ENCODE assay signal across 11 cellular contexts in genomic region chr1:32786856-32787255, GRCh38. TPM values are rescaled to one million over a fixed set of nuclear protein-coding genes. Genes with fewer than 3 reads are reported as not detected.
DNase-seq lines count a peak whose midpoint lies in the region; ATAC-seq, FAIRE-seq and TF ChIP-seq lines count a peak whose summit lies in the region.
"Had no signal": no experiment of that assay in that cellular context is flagged by ENCODE, and none has a peak within 500 bp of the region (broad histone marks: within the 10 kb centered on the region; RNA-seq: fewer than 3 reads in every experiment).

No MANE protein-coding gene starts in this region.

- H3K4me3 Mint-ChIP-seq in astrocyte (ENCODE audit: unreplicated experiment) (no peak overlapping the region), Caco-2 (ENCODE audit: unreplicated experiment) (no peak overlapping the region)
- H3K4me3 Mint-ChIP-seq: activated naive CD8-positive, alpha-beta T cell treated with anti-CD3 and anti-CD28 coated beads for 36 hours; IgD-negative memory B cell had no signal

- ATAC-seq in left lobe of liver = peak; percentile 47

- no TSS peak for BruUV-seq in Caco-2 (replicated peaks; lab: Mats Ljungman, UMichigan)

- no peak overlapping the region for H2AFZ ChIP-seq in astrocyte (ENCODE audit: low read depth, low read length)

- TF ChIP-seq CTCF in AG04450 (IDR thresholded peaks at IDR 0.05; ENCODE audit: low read depth, low read length) = peak; percentile 39
- peak; percentile 30 for TF ChIP-seq CTCF in astrocyte (IDR thresholded peaks at IDR 0.05; ENCODE audit: insufficient read depth, low read depth, low read length)
- no peak for TF ChIP-seq CTCF in Caco-2 (IDR thresholded peaks at IDR 0.05; ENCODE audit: insufficient read depth in 1 of 2, low read depth in 1 of 2, low read length in 1 of 2, severe bottlenecking in 1 of 2, unreplicated experiment in 1 of 2)

- H3K79me2 ChIP-seq in astrocyte (ENCODE audit: insufficient read depth, low read length) = peaks cover 7% of the 10 kb centered on the region

- H3K27ac ChIP-seq in AG04450 (ENCODE audit: low read depth, low read length) (no peak overlapping the region), astrocyte (ENCODE audit: low read depth, low read length) (no peak overlapping the region)

- intact Hi-C loops in Caco-2 (cut with micrococcal nuclease; ENCODE audit: unreplicated experiment) = no loop called here

- no peak overlapping the region for H3K4me3 ChIP-seq in AG04450 (ENCODE audit: low read depth, low read length)
- H3K4me3 ChIP-seq in astrocyte (ENCODE audit: insufficient read depth, low read depth, low read length) = no peak overlapping the region
- H3K4me3 ChIP-seq in Caco-2 (ENCODE audit: low read depth, low read length) = no peak overlapping the region

- H3K9ac ChIP-seq in astrocyte (ENCODE audit: low read length) = no peak overlapping the region

- FAIRE-seq in GM19239 (lab: Jason Lieb, UNC) (peak; percentile 21), astrocyte (lab: Jason Lieb, UNC) (no peak)

- no peak overlapping the region for H3K27ac Mint-ChIP-seq in astrocyte (ENCODE audit: unreplicated experiment)
- no peak overlapping the region for H3K27ac Mint-ChIP-seq in Caco-2 (ENCODE audit: unreplicated experiment)
- H3K27ac Mint-ChIP-seq: activated naive CD8-positive, alpha-beta T cell treated with anti-CD3 and anti-CD28 coated beads for 36 hours; IgD-negative memory B cell had no signal

- no peaks in the 10 kb centered on the region for H4K20me1 ChIP-seq in astrocyte (ENCODE audit: insufficient read depth, low read length)

- H3K9me3 Mint-ChIP-seq in astrocyte (ENCODE audit: unreplicated experiment) = no peaks in the 10 kb centered on the region
- H3K9me3 Mint-ChIP-seq in Caco-2 (ENCODE audit: unreplicated experiment) = no peaks in the 10 kb centered on the region
- H3K9me3 Mint-ChIP-seq: activated naive CD8-positive, alpha-beta T cell treated with anti-CD3 and anti-CD28 coated beads for 36 hours; IgD-negative memory B cell had no signal

- H3K27me3 Mint-ChIP-seq in astrocyte (ENCODE audit: low read depth, unreplicated experiment) (no peaks in the 10 kb centered on the region), Caco-2 (ENCODE audit: insufficient read depth, unreplicated experiment) (no peaks in the 10 kb centered on the region)
- H3K27me3 Mint-ChIP-seq: activated naive CD8-positive, alpha-beta T cell treated with anti-CD3 and anti-CD28 coated beads for 36 hours; IgD-negative memory B cell had no signal

- no peak overlapping the region for H3K4me2 ChIP-seq in astrocyte (ENCODE audit: low read length)

- H3K27me3 ChIP-seq in AG04450 (ENCODE audit: control insufficient read depth, insufficient read depth, low read length) (no peaks in the 10 kb centered on the region), astrocyte (ENCODE audit: insufficient read depth, low read length) (no peaks in the 10 kb centered on the region), Caco-2 (replicated peaks; ENCODE audit: control insufficient read depth, insufficient read depth, low read length) (no peaks in the 10 kb centered on the region)

- CTCF ChIA-PET in AG04450 (lab: Charles Lee) = interaction anchor here (2.3 kb wide), 1 partner anchor 75 kb away, joined by 6 read pairs; no protein-coding TSS in a partner anchor
- CTCF ChIA-PET in Caco-2 (lab: Charles Lee) = no interaction called here

- H3K4me1 ChIP-seq in astrocyte (ENCODE audit: insufficient read depth, low read length) = peaks cover 16% of the 10 kb centered on the region
- H3K4me1 ChIP-seq in Caco-2 = no peaks in the 10 kb centered on the region

- POLR2A ChIA-PET in AG04450 (lab: Yijun Ruan, JAX) = no interaction called here
- POLR2A ChIA-PET in Caco-2 (lab: Charles Lee) = no interaction called here

- H3K4me1 Mint-ChIP-seq in astrocyte (ENCODE audit: low read depth, unreplicated experiment) = peaks cover 5% of the 10 kb centered on the region
- no peaks in the 10 kb centered on the region for H3K4me1 Mint-ChIP-seq in Caco-2 (ENCODE audit: low read depth, unreplicated experiment)

- peaks cover 63% of the 10 kb centered on the region for H3K36me3 ChIP-seq in astrocyte (ENCODE audit: insufficient read depth, low read length)
- no peaks in the 10 kb centered on the region; the same call in 1 of the 2 replicates for H3K36me3 ChIP-seq in Caco-2 (ENCODE audit: control insufficient read depth, insufficient read depth, low read length)

- H3K36me3 Mint-ChIP-seq in astrocyte (ENCODE audit: low read depth, unreplicated experiment) (peaks cover 14% of the 10 kb centered on the region), Caco-2 (ENCODE audit: insufficient read depth, unreplicated experiment) (peaks cover 87% of the 10 kb centered on the region)

- H3K9me3 ChIP-seq in AG04450 (ENCODE audit: control insufficient read depth, insufficient read depth, low read length) = no peaks in the 10 kb centered on the region
- H3K9me3 ChIP-seq in astrocyte (ENCODE audit: insufficient read depth, low read depth, low read length) = no peaks in the 10 kb centered on the region
- H3K9me3 ChIP-seq in Caco-2 = no peaks in the 10 kb centered on the region

- DNase-seq in AG04450 (ENCODE audit: low read depth, low spot score) (no peak), GM19239 (ENCODE audit: insufficient read length, low spot score) (no peak), astrocyte (ENCODE audit: low read depth) (no peak), left lobe of liver (ENCODE audit: low spot score) (no peak), NOMO-1 treated with DMSO at 0.1 percent for 48 hours (lab: John Stamatoyannopoulos, UW; ENCODE audit: unreplicated experiment) (no peak), NCI-H1105 (lab: John Stamatoyannopoulos, UW) (no peak), Caco-2 (no peak)
- DNase-seq in activated CD4-positive, CD25-positive, alpha-beta regulatory T cell (lab: John Stamatoyannopoulos, UW) = no peak
- DNase-seq: activated naive CD8-positive, alpha-beta T cell treated with anti-CD3 and anti-CD28 coated beads for 36 hours; EL had no signal

RNA-seq across cellular contexts. Expression of gene YARS1, which starts 30.3 kb away (rescaled TPM):
- polyA plus RNA-seq in AG04450 (2011; rRNA removed) = 105 and 107 TPM in 2 replicates
- 116 and 130 TPM in 2 replicates for polyA minus RNA-seq in AG04450 (2011; rRNA and poly(A)+ RNA removed)
- total RNA-seq in astrocyte (214 and 219 TPM in 2 replicates), left lobe of liver (38.4 TPM), Caco-2 (2022) (177 and 184 TPM in 2 replicates)

RNA-seq across cellular contexts. Expression of gene S100PBP, which starts 30.6 kb away (rescaled TPM):
- polyA plus RNA-seq in AG04450 (2011; rRNA removed) = 32.2 and 43.7 TPM in 2 replicates
- 25.1 and 38.3 TPM in 2 replicates for polyA minus RNA-seq in AG04450 (2011; rRNA and poly(A)+ RNA removed)
- total RNA-seq in astrocyte (39.9 and 40.3 TPM in 2 replicates), left lobe of liver (10.3 TPM), Caco-2 (2022) (23.8 and 32.8 TPM in 2 replicates)

Comparison
In these comparisons a context has a peak if more than half of its experiments do, and no peak if none do; other contexts are left out.
1. CTCF ChIP-seq: peak in AG04450 (single experiment) and astrocyte (single experiment); none in Caco-2 (0 of 2).